ENCODE assay signal across 1 cellular context in the genomic region with DNA sequence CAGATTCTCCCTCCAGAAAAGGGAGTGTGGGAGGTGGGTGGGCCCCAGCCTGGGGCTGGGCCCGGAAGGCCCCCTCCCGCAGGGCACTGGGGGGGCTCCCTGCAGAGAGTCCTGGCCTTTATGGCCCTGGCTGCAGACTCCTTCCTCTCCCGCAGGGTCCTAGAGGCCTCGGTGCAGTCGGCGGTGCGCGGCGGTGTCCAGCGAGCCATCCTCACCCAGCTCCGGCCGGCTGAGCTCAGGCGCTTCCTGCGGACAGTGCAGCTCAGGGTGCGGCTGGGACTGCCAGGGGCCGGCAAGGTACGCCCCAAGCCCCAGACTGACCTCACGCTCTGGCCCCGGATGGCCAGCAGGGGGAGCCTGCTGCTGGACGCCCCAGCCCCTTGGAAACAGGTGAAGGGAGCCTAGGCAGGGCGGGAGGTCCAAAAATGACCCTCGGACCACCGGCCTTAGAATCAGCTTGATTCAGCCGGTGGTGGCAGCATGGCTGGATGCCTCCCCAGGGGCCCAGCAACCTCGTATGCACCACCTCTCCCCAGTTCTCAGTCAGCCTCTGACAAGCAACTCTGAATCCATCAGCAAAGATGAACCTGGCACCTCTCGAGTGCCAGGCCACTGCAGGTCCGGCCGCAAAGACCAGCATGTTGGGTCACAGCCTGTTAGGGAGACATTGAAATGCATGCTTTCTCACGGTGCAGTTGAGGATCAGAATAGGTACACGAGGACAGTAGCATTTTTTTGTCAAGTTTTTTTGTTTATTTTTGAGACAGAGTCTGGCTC.
TF ChIP-seq lines count a peak whose summit lies in the region.

No MANE protein-coding gene starts in this region.

TF ChIP-seq in K562, 482 proteins besides CTCF, POLR2A, EP300 and RAD21 (continued from another document and continues in another):
- TF ChIP-seq, protein P1, sequence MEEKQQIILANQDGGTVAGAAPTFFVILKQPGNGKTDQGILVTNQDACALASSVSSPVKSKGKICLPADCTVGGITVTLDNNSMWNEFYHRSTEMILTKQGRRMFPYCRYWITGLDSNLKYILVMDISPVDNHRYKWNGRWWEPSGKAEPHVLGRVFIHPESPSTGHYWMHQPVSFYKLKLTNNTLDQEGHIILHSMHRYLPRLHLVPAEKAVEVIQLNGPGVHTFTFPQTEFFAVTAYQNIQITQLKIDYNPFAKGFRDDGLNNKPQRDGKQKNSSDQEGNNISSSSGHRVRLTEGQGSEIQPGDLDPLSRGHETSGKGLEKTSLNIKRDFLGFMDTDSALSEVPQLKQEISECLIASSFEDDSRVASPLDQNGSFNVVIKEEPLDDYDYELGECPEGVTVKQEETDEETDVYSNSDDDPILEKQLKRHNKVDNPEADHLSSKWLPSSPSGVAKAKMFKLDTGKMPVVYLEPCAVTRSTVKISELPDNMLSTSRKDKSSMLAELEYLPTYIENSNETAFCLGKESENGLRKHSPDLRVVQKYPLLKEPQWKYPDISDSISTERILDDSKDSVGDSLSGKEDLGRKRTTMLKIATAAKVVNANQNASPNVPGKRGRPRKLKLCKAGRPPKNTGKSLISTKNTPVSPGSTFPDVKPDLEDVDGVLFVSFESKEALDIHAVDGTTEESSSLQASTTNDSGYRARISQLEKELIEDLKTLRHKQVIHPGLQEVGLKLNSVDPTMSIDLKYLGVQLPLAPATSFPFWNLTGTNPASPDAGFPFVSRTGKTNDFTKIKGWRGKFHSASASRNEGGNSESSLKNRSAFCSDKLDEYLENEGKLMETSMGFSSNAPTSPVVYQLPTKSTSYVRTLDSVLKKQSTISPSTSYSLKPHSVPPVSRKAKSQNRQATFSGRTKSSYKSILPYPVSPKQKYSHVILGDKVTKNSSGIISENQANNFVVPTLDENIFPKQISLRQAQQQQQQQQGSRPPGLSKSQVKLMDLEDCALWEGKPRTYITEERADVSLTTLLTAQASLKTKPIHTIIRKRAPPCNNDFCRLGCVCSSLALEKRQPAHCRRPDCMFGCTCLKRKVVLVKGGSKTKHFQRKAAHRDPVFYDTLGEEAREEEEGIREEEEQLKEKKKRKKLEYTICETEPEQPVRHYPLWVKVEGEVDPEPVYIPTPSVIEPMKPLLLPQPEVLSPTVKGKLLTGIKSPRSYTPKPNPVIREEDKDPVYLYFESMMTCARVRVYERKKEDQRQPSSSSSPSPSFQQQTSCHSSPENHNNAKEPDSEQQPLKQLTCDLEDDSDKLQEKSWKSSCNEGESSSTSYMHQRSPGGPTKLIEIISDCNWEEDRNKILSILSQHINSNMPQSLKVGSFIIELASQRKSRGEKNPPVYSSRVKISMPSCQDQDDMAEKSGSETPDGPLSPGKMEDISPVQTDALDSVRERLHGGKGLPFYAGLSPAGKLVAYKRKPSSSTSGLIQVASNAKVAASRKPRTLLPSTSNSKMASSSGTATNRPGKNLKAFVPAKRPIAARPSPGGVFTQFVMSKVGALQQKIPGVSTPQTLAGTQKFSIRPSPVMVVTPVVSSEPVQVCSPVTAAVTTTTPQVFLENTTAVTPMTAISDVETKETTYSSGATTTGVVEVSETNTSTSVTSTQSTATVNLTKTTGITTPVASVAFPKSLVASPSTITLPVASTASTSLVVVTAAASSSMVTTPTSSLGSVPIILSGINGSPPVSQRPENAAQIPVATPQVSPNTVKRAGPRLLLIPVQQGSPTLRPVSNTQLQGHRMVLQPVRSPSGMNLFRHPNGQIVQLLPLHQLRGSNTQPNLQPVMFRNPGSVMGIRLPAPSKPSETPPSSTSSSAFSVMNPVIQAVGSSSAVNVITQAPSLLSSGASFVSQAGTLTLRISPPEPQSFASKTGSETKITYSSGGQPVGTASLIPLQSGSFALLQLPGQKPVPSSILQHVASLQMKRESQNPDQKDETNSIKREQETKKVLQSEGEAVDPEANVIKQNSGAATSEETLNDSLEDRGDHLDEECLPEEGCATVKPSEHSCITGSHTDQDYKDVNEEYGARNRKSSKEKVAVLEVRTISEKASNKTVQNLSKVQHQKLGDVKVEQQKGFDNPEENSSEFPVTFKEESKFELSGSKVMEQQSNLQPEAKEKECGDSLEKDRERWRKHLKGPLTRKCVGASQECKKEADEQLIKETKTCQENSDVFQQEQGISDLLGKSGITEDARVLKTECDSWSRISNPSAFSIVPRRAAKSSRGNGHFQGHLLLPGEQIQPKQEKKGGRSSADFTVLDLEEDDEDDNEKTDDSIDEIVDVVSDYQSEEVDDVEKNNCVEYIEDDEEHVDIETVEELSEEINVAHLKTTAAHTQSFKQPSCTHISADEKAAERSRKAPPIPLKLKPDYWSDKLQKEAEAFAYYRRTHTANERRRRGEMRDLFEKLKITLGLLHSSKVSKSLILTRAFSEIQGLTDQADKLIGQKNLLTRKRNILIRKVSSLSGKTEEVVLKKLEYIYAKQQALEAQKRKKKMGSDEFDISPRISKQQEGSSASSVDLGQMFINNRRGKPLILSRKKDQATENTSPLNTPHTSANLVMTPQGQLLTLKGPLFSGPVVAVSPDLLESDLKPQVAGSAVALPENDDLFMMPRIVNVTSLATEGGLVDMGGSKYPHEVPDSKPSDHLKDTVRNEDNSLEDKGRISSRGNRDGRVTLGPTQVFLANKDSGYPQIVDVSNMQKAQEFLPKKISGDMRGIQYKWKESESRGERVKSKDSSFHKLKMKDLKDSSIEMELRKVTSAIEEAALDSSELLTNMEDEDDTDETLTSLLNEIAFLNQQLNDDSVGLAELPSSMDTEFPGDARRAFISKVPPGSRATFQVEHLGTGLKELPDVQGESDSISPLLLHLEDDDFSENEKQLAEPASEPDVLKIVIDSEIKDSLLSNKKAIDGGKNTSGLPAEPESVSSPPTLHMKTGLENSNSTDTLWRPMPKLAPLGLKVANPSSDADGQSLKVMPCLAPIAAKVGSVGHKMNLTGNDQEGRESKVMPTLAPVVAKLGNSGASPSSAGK (IDR thresholded peaks at IDR 0.05), result 0 out of 2 replicates have a peak, but pooled peaks have one; percentile 0
- peak; percentile 86 for TF ChIP-seq RB1 (IDR thresholded peaks at IDR 0.05; ENCODE audit: low read depth)
- TF ChIP-seq FOXM1 (IDR thresholded peaks at IDR 0.05; ENCODE audit: low read depth), result no peak
- 0 out of 2 replicates have a peak, but pooled peaks have one; percentile 63 for TF ChIP-seq FOXM1 (CRISPR knock-in tag; IDR thresholded peaks at IDR 0.05; ENCODE audit: low read depth)
- TF ChIP-seq, protein P2, sequence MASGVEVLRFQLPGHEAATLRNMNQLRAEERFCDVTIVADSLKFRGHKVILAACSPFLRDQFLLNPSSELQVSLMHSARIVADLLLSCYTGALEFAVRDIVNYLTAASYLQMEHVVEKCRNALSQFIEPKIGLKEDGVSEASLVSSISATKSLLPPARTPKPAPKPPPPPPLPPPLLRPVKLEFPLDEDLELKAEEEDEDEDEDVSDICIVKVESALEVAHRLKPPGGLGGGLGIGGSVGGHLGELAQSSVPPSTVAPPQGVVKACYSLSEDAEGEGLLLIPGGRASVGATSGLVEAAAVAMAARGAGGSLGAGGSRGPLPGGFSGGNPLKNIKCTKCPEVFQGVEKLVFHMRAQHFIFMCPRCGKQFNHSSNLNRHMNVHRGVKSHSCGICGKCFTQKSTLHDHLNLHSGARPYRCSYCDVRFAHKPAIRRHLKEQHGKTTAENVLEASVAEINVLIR (CRISPR knock-in tag; IDR thresholded peaks at IDR 0.05), result 0 out of 2 replicates have a peak, but pooled peaks have one; percentile 15
- TF ChIP-seq, protein P3, sequence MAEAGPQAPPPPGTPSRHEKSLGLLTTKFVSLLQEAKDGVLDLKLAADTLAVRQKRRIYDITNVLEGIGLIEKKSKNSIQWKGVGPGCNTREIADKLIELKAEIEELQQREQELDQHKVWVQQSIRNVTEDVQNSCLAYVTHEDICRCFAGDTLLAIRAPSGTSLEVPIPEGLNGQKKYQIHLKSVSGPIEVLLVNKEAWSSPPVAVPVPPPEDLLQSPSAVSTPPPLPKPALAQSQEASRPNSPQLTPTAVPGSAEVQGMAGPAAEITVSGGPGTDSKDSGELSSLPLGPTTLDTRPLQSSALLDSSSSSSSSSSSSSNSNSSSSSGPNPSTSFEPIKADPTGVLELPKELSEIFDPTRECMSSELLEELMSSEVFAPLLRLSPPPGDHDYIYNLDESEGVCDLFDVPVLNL (CRISPR knock-in tag; IDR thresholded peaks at IDR 0.05; ENCODE audit: low read depth), result 0 out of 2 replicates have a peak, but pooled peaks have one; percentile 44
- 0 out of 2 replicates have a peak, but pooled peaks have one; percentile 21 for TF ChIP-seq ZEB2 (IDR thresholded peaks at IDR 0.05)
- TF ChIP-seq NFXL1 (CRISPR knock-in tag; IDR thresholded peaks at IDR 0.05), result 0 out of 2 replicates have a peak, but pooled peaks have one; percentile 8
- 0 out of 2 replicates have a peak, but pooled peaks have one; percentile 26 for TF ChIP-seq HOXB6 (CRISPR knock-in tag; IDR thresholded peaks at IDR 0.05; ENCODE audit: borderline replicate concordance)
- TF ChIP-seq, protein P4, sequence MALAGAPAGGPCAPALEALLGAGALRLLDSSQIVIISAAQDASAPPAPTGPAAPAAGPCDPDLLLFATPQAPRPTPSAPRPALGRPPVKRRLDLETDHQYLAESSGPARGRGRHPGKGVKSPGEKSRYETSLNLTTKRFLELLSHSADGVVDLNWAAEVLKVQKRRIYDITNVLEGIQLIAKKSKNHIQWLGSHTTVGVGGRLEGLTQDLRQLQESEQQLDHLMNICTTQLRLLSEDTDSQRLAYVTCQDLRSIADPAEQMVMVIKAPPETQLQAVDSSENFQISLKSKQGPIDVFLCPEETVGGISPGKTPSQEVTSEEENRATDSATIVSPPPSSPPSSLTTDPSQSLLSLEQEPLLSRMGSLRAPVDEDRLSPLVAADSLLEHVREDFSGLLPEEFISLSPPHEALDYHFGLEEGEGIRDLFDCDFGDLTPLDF (CRISPR knock-in tag; IDR thresholded peaks at IDR 0.05), result peak; percentile 32; the same call in 1 of the 2 replicates
- peak; percentile 45 for TF ChIP-seq NFIC (IDR thresholded peaks at IDR 0.05)
- TF ChIP-seq ATF1 (CRISPR knock-in tag; IDR thresholded peaks at IDR 0.05), result no peak
- TF ChIP-seq ATF1 (tag; IDR thresholded peaks at IDR 0.05), result peak; percentile 45
- TF ChIP-seq L3MBTL2 (IDR thresholded peaks at IDR 0.05), result peak; percentile 48; the same call in 1 of the 2 replicates
- peak; percentile 96 for TF ChIP-seq RBM22 (IDR thresholded peaks at IDR 0.05; ENCODE audit: low read depth, low read length, poor library complexity, severe bottlenecking)
- no peak for TF ChIP-seq SMAD2 (IDR thresholded peaks at IDR 0.05; ENCODE audit: low read depth, low read length)
- TF ChIP-seq FIP1L1 (IDR thresholded peaks at IDR 0.05; ENCODE audit: low read depth, low read length, poor library complexity, severe bottlenecking), result peak; percentile 96
- peak; percentile 69 for TF ChIP-seq CXXC5 (CRISPR knock-in tag; IDR thresholded peaks at IDR 0.05)
- TF ChIP-seq CBFB (CRISPR knock-in tag; IDR thresholded peaks at IDR 0.05), result 0 out of 2 replicates have a peak, but pooled peaks have one; percentile 58
- TF ChIP-seq CREM (IDR thresholded peaks at IDR 0.05; ENCODE audit: low read depth), result peak; percentile 76
- TF ChIP-seq FOXP1 (CRISPR knock-in tag; IDR thresholded peaks at IDR 0.05), result peak; percentile 87
- TF ChIP-seq, protein P5, sequence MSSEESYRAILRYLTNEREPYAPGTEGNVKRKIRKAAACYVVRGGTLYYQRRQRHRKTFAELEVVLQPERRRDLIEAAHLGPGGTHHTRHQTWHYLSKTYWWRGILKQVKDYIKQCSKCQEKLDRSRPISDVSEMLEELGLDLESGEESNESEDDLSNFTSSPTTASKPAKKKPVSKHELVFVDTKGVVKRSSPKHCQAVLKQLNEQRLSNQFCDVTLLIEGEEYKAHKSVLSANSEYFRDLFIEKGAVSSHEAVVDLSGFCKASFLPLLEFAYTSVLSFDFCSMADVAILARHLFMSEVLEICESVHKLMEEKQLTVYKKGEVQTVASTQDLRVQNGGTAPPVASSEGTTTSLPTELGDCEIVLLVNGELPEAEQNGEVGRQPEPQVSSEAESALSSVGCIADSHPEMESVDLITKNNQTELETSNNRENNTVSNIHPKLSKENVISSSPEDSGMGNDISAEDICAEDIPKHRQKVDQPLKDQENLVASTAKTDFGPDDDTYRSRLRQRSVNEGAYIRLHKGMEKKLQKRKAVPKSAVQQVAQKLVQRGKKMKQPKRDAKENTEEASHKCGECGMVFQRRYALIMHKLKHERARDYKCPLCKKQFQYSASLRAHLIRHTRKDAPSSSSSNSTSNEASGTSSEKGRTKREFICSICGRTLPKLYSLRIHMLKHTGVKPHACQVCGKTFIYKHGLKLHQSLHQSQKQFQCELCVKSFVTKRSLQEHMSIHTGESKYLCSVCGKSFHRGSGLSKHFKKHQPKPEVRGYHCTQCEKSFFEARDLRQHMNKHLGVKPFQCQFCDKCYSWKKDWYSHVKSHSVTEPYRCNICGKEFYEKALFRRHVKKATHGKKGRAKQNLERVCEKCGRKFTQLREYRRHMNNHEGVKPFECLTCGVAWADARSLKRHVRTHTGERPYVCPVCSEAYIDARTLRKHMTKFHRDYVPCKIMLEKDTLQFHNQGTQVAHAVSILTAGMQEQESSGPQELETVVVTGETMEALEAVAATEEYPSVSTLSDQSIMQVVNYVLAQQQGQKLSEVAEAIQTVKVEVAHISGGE (CRISPR knock-in tag; IDR thresholded peaks at IDR 0.05), result 0 out of 6 replicates have a peak, but pooled peaks of 1 of the 3 experiments have one; percentile 8
- TF ChIP-seq, protein P6, sequence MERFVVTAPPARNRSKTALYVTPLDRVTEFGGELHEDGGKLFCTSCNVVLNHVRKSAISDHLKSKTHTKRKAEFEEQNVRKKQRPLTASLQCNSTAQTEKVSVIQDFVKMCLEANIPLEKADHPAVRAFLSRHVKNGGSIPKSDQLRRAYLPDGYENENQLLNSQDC (CRISPR knock-in tag; IDR thresholded peaks at IDR 0.05), result no peak
- TF ChIP-seq, protein P7, sequence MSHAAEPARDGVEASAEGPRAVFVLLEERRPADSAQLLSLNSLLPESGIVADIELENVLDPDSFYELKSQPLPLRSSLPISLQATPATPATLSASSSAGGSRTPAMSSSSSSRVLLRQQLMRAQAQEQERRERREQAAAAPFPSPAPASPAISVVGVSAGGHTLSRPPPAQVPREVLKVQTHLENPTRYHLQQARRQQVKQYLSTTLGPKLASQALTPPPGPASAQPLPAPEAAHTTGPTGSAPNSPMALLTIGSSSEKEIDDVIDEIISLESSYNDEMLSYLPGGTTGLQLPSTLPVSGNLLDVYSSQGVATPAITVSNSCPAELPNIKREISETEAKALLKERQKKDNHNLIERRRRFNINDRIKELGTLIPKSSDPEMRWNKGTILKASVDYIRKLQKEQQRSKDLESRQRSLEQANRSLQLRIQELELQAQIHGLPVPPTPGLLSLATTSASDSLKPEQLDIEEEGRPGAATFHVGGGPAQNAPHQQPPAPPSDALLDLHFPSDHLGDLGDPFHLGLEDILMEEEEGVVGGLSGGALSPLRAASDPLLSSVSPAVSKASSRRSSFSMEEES (CRISPR knock-in tag; IDR thresholded peaks at IDR 0.05), result no peak
- TF ChIP-seq NONO (IDR thresholded peaks at IDR 0.05; ENCODE audit: low read depth in 2 of 2, low read length in 1 of 2), result peak in 1 of 2 experiments; percentile 81; a peak in 2 of 4 replicates
- TF ChIP-seq E2F3 (CRISPR knock-in tag; IDR thresholded peaks at IDR 0.05), result peak; percentile 66; the same call in 1 of the 2 replicates
- TF ChIP-seq, protein P8, sequence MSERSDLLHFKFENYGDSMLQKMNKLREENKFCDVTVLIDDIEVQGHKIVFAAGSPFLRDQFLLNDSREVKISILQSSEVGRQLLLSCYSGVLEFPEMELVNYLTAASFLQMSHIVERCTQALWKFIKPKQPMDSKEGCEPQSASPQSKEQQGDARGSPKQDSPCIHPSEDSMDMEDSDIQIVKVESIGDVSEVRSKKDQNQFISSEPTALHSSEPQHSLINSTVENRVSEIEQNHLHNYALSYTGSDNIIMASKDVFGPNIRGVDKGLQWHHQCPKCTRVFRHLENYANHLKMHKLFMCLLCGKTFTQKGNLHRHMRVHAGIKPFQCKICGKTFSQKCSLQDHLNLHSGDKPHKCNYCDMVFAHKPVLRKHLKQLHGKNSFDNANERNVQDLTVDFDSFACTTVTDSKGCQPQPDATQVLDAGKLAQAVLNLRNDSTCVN (CRISPR knock-in tag; IDR thresholded peaks at IDR 0.05), result 0 out of 2 replicates have a peak, but pooled peaks have one; percentile 8
- TF ChIP-seq CHD2 (IDR thresholded peaks at IDR 0.05; ENCODE audit: low read depth, low read length), result peak; percentile 18; the same call in 1 of the 2 replicates
